4 cellular contexts compared by ENCODE assay signal in the genomic region with DNA sequence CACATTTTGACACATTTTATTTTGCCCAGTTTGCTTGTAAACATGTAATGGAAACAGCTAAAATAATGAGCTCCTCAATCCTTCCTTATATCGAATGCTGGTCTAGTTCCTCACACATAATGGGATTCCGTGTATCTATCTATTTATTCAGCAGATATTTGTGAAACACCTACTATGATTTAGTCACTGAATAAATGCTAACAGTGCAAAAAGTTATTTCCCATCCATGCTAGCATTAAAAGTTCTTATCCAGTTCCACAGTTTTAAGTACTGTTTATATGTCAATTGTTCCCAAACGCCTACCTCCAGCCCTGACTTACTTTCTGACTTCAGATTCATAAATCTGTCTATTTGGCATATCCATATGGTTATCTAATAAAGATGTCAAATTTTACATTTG.
TF ChIP-seq lines count a peak whose summit lies in the region.

No MANE protein-coding gene starts in this region.

TF ChIP-seq in HepG2, 621 proteins besides CTCF, POLR2A, EP300 and RAD21:
- TF ChIP-seq MAFK (conservative IDR thresholded peaks at IDR 0.05 in 1 of 2, IDR thresholded peaks at IDR 0.05 in 1 of 2; ENCODE audit: low read length in 2 of 2): peak; percentile 69 to 74; a peak in 3 of 4 replicates
- no peak for TF ChIP-seq JUNB (CRISPR knock-in tag; IDR thresholded peaks at IDR 0.05; ENCODE audit: borderline replicate concordance)
- TF ChIP-seq, protein P1, sequence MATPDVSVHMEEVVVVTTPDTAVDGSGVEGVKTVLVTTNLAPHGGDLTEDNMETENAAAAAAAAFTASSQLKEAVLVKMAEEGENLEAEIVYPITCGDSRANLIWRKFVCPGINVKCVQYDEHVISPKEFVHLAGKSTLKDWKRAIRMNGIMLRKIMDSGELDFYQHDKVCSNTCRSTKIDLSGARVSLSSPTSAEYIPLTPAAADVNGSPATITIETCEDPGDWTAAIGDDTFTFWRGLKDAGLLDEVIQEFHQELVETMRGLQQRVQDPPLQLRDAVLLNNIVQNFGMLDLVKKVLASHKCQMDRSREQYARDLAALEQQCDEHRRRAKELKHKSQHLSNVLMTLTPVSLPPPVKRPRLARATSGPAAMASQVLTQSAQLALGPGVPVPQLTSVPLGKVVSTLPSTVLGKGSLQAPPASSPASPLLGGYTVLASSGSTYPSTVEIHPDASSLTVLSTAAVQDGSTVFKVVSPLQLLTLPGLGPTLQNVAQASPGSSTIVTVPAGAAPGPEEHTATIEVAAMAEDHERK (CRISPR knock-in tag; IDR thresholded peaks at IDR 0.05; ENCODE audit: low read depth): no peak
- TF ChIP-seq MAFF (IDR thresholded peaks at IDR 0.05; ENCODE audit: low read depth, low read length): peak; percentile 65
- no peak for TF ChIP-seq MYNN (CRISPR knock-in tag; IDR thresholded peaks at IDR 0.05; ENCODE audit: low read depth)
- no peak for TF ChIP-seq SMAD1 (CRISPR knock-in tag; IDR thresholded peaks at IDR 0.05; ENCODE audit: borderline replicate concordance, low read depth)

TF ChIP-seq in A549, 52 proteins besides CTCF, POLR2A, EP300 and RAD21:
- TF ChIP-seq HEYL (CRISPR knock-in tag; IDR thresholded peaks at IDR 0.05) (no peak), MAFK (IDR thresholded peaks at IDR 0.05; ENCODE audit: partially characterized antibody) (peak; percentile 46)
- TF ChIP-seq, protein P2, sequence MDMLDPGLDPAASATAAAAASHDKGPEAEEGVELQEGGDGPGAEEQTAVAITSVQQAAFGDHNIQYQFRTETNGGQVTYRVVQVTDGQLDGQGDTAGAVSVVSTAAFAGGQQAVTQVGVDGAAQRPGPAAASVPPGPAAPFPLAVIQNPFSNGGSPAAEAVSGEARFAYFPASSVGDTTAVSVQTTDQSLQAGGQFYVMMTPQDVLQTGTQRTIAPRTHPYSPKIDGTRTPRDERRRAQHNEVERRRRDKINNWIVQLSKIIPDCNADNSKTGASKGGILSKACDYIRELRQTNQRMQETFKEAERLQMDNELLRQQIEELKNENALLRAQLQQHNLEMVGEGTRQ (IDR thresholded peaks at IDR 0.05): no peak

TF ChIP-seq in IMR-90, 13 proteins besides CTCF, POLR2A, EP300 and RAD21:
- peak; percentile 70 for TF ChIP-seq MAFK (IDR thresholded peaks at IDR 0.05; ENCODE audit: low read depth, low read length)
- TF ChIP-seq BHLHE40 (IDR thresholded peaks at IDR 0.05; ENCODE audit: low read depth, low read length): no peak
- TF ChIP-seq RFX5 (IDR thresholded peaks at IDR 0.05; ENCODE audit: low read depth, low read length): no peak
- TF ChIP-seq SMC3 (IDR thresholded peaks at IDR 0.05; ENCODE audit: low read depth, low read length): no peak
TF ChIP-seq in IMR-90: peak in this region for 1.

TF ChIP-seq in K562, 482 proteins besides CTCF, POLR2A, EP300 and RAD21:
- 0 out of 2 replicates have a peak, but pooled peaks have one; percentile 4 for TF ChIP-seq ZNF316 (IDR thresholded peaks at IDR 0.05)
- no peak for TF ChIP-seq TARDBP (IDR thresholded peaks at IDR 0.05)
- TF ChIP-seq, protein P3, sequence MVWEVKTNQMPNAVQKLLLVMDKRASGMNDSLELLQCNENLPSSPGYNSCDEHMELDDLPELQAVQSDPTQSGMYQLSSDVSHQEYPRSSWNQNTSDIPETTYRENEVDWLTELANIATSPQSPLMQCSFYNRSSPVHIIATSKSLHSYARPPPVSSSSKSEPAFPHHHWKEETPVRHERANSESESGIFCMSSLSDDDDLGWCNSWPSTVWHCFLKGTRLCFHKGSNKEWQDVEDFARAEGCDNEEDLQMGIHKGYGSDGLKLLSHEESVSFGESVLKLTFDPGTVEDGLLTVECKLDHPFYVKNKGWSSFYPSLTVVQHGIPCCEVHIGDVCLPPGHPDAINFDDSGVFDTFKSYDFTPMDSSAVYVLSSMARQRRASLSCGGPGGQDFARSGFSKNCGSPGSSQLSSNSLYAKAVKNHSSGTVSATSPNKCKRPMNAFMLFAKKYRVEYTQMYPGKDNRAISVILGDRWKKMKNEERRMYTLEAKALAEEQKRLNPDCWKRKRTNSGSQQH (CRISPR knock-in tag; IDR thresholded peaks at IDR 0.05): no peak
- TF ChIP-seq, protein P4, sequence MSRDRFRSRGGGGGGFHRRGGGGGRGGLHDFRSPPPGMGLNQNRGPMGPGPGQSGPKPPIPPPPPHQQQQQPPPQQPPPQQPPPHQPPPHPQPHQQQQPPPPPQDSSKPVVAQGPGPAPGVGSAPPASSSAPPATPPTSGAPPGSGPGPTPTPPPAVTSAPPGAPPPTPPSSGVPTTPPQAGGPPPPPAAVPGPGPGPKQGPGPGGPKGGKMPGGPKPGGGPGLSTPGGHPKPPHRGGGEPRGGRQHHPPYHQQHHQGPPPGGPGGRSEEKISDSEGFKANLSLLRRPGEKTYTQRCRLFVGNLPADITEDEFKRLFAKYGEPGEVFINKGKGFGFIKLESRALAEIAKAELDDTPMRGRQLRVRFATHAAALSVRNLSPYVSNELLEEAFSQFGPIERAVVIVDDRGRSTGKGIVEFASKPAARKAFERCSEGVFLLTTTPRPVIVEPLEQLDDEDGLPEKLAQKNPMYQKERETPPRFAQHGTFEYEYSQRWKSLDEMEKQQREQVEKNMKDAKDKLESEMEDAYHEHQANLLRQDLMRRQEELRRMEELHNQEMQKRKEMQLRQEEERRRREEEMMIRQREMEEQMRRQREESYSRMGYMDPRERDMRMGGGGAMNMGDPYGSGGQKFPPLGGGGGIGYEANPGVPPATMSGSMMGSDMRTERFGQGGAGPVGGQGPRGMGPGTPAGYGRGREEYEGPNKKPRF (IDR thresholded peaks at IDR 0.05; ENCODE audit: low read depth, low read length): no peak
- no peak for TF ChIP-seq CREBBP (IDR thresholded peaks at IDR 0.05; ENCODE audit: low read depth, low read length)
